Comparison of ENCODE assay signal across 1 cellular context in genomic region chr2:212945526-212945925, GRCh38.
TF ChIP-seq lines count a peak whose summit lies in the region.

No MANE protein-coding gene starts in this region.

TF ChIP-seq in H1, 55 proteins besides CTCF, POLR2A, EP300 and RAD21:
- TF ChIP-seq CBX5 (IDR thresholded peaks at IDR 0.05; ENCODE audit: low read depth, low read length) (no peak), KDM5A (IDR thresholded peaks at IDR 0.05; ENCODE audit: low read length) (no peak), CHD2 (IDR thresholded peaks at IDR 0.05; ENCODE audit: low read length) (no peak), YY1 (IDR thresholded peaks at IDR 0.05; ENCODE audit: low read depth, low read length) (no peak), MAFK (IDR thresholded peaks at IDR 0.05; ENCODE audit: low read depth, low read length) (no peak), TAF1 (IDR thresholded peaks at IDR 0.05; ENCODE audit: low read depth, low read length) (no peak)
